In genomic region chrX:124488412-124489161, GRCh38 we compare ENCODE assay signal across 19 cellular contexts.
A peak's percentile ranks its signal among the peaks of the same experiment; 100 is the strongest.
DNase-seq lines count a peak whose midpoint lies in the region; ATAC-seq and FAIRE-seq lines count a peak whose summit lies in the region.
"Had no signal": no experiment of that assay in that cellular context is flagged by ENCODE, and none has a peak within 500 bp of the region (broad histone marks: within the 10 kb centered on the region; RNA-seq: fewer than 3 reads in every experiment).

No MANE protein-coding gene starts in this region.

- DNase-seq in ELF-1 (ENCODE audit: low read depth, low spot score) = peak; percentile 37
- DNase-seq in GM19239 (ENCODE audit: insufficient read length, low spot score) = no peak
- no peak for DNase-seq in activated CD4-positive, alpha-beta T cell treated with anti-CD3 and anti-CD28 coated beads for 48 hours
- no peak for DNase-seq in NCI-H774 (lab: John Stamatoyannopoulos, UW)
- no peak for DNase-seq in GM19238 (ENCODE audit: insufficient read length, low spot score)
- DNase-seq in Right ventricle myocardium inferior (ENCODE audit: missing footprints) = no peak
- DNase-seq: 8988T; activated B cell treated with CpG ODN at 0.5 μM for 24 hours; activated CD8-positive, alpha-beta memory T cell treated with anti-CD3 and anti-CD28 coated beads, Interleukin-2, amount 50 U/mL, for 4 hours; central memory CD4-positive, alpha-beta T cell; mucosa of descending colon; NCI-H2081; ovary; stimulated activated CD4-positive, alpha-beta T cell treated with anti-CD3 and anti-CD28 coated beads, Interleukin-12 subunit alpha, Interleukin-12 subunit beta, amount 100 ng/mL, for 4 hours had no signal

- intact Hi-C loops in Right ventricle myocardium inferior (cut with DNase I) = no loop called here

- ATAC-seq in HG02588 (IDR thresholded peaks at IDR 0.05; ENCODE audit: unreplicated experiment) (peak; percentile 73), HG03342 (IDR thresholded peaks at IDR 0.05; ENCODE audit: unreplicated experiment) (peak; percentile 72), Right ventricle myocardium inferior (no peak)
- ATAC-seq: gastroesophageal sphincter, mucosa of descending colon had no signal

- FAIRE-seq in GM19239 (lab: Jason Lieb, UNC) = peak; percentile 99
- FAIRE-seq: endometrium, islet of Langerhans had no signal
